1 cellular context compared by ENCODE assay signal in genomic region chr6:154822947-154823558, GRCh38.
TF ChIP-seq lines count a peak whose summit lies in the region.

No MANE protein-coding gene starts in this region.

TF ChIP-seq in GM23338, 12 proteins besides CTCF, POLR2A, EP300 and RAD21 (continued from another document):
- no peak for TF ChIP-seq ZNF462 (CRISPR knock-in tag; IDR thresholded peaks at IDR 0.05)
- no peak for TF ChIP-seq STAT1 (IDR thresholded peaks at IDR 0.05; ENCODE audit: unreplicated experiment)
